13 cellular contexts compared by ENCODE assay signal in genomic region chr14:70666364-70666691, GRCh38. TPM values are rescaled to one million over a fixed set of nuclear protein-coding genes. Genes with fewer than 3 reads are reported as not detected.
DNase-seq lines count a peak whose midpoint lies in the region; ATAC-seq and TF ChIP-seq lines count a peak whose summit lies in the region.
"Had no signal": no experiment of that assay in that cellular context is flagged by ENCODE, and none has a peak within 500 bp of the region (broad histone marks: within the 10 kb centered on the region; RNA-seq: fewer than 3 reads in every experiment).

No MANE protein-coding gene starts in this region.

- no peak for TF ChIP-seq CTCF in type B pancreatic cell (conservative IDR thresholded peaks at IDR 0.05)

- H3K4me3 Mint-ChIP-seq in T-cell, result peak overlapping the region in 1 of 3 donors; percentile 69
- peak overlapping the region; percentile 75 for H3K4me3 Mint-ChIP-seq in type B pancreatic cell
- no peak overlapping the region for H3K4me3 Mint-ChIP-seq in natural killer cell treated with Interleukin-12 subunit alpha and Interleukin-12 subunit beta and Interleukin-15 and Interleukin-18, amount 100 ng/mL, for 72 hours
- H3K4me3 Mint-ChIP-seq: central memory CD8-positive, alpha-beta T cell had no signal

- CTCF ChIA-PET in T-cell (lab: Charles Lee), result interaction anchor here in 1 of 2 donors (1.0 kb wide), 1 partner anchor 47 kb away, joined by 3 read pairs; no protein-coding TSS in a partner anchor

- H3K27me3 Mint-ChIP-seq in T-cell, result no peaks in the 10 kb centered on the region
- H3K27me3 Mint-ChIP-seq in type B pancreatic cell, result no peaks in the 10 kb centered on the region
- H3K27me3 Mint-ChIP-seq in natural killer cell treated with Interleukin-12 subunit alpha and Interleukin-12 subunit beta and Interleukin-15 and Interleukin-18, amount 100 ng/mL, for 72 hours, result peaks cover 0 to 4% of the 10 kb centered on the region in 2 donors
- H3K27me3 Mint-ChIP-seq: central memory CD8-positive, alpha-beta T cell had no signal

- H3K9me3 Mint-ChIP-seq in activated naive CD4-positive, alpha-beta T cell treated with anti-CD3 and anti-CD28 coated beads, Interleukin-2, amount 50 U/mL, for 72 hours, result no peaks in the 10 kb centered on the region
- H3K9me3 Mint-ChIP-seq in T-cell (no peaks in the 10 kb centered on the region), type B pancreatic cell (no peaks in the 10 kb centered on the region)
- no peaks in the 10 kb centered on the region for H3K9me3 Mint-ChIP-seq in natural killer cell treated with Interleukin-12 subunit alpha and Interleukin-12 subunit beta and Interleukin-15 and Interleukin-18, amount 100 ng/mL, for 72 hours
- H3K9me3 Mint-ChIP-seq: central memory CD8-positive, alpha-beta T cell had no signal

- H3K27ac Mint-ChIP-seq in activated naive CD4-positive, alpha-beta T cell treated with anti-CD3 and anti-CD28 coated beads, Interleukin-2, amount 50 U/mL, for 72 hours, result peak overlapping the region; percentile 44 to 66
- H3K27ac Mint-ChIP-seq in T-cell (peak overlapping the region; percentile 79 to 85), type B pancreatic cell (peak overlapping the region; percentile 99)
- no peak overlapping the region for H3K27ac Mint-ChIP-seq in natural killer cell treated with Interleukin-12 subunit alpha and Interleukin-12 subunit beta and Interleukin-15 and Interleukin-18, amount 100 ng/mL, for 72 hours

- no peak for DNase-seq in activated naive CD4-positive, alpha-beta T cell treated with anti-CD3 and anti-CD28 coated beads, Interleukin-2, amount 50 U/mL, for 72 hours (ENCODE audit: low spot score in 2 of 2)
- DNase-seq in activated naive CD4-positive, alpha-beta T cell treated with Interleukin-2 at 50 U/mL for 16 hours, result no peak
- DNase-seq in T-cell (no peak), iris pigment epithelial cell (ENCODE audit: low read depth) (peak; percentile 21), type B pancreatic cell (ENCODE audit: extremely low spot score, unreplicated experiment) (no peak), NCI-H1092 (lab: John Stamatoyannopoulos, UW) (no peak), GM19240 (ENCODE audit: insufficient read length, low spot score) (no peak)
- DNase-seq in natural killer cell treated with Interleukin-12 subunit alpha and Interleukin-12 subunit beta and Interleukin-15 and Interleukin-18, amount 100 ng/mL, for 72 hours (ENCODE audit: low spot score), result no peak
- DNase-seq: activated T-cell treated with anti-CD3 and anti-CD28 coated beads, Interleukin-2, amount 50 U/mL, for 1 hour; left cardiac atrium; NCI-H1694 treated with DMSO at 0.1 percent for 48 hours; stimulated activated CD4-positive, alpha-beta T cell treated with anti-CD3 and anti-CD28 coated beads, Interleukin-2, amount 100 ng/mL, for 24 hours had no signal

- peaks cover 51 to 62% (median 53%) of the 10 kb centered on the region in 3 donors for H3K4me1 Mint-ChIP-seq in T-cell
- H3K4me1 Mint-ChIP-seq in type B pancreatic cell (ENCODE audit: unreplicated experiment), result peaks cover 21% of the 10 kb centered on the region
- H3K4me1 Mint-ChIP-seq in natural killer cell treated with Interleukin-12 subunit alpha and Interleukin-12 subunit beta and Interleukin-15 and Interleukin-18, amount 100 ng/mL, for 72 hours (ENCODE audit: low read depth in 2 of 2), result no peaks in the 10 kb centered on the region

- no peak for ATAC-seq in activated naive CD4-positive, alpha-beta T cell treated with anti-CD3 and anti-CD28 coated beads, Interleukin-2, amount 50 U/mL, for 72 hours
- no peak for ATAC-seq in T-cell (replicated peaks in 1 of 4)
- ATAC-seq in natural killer cell treated with Interleukin-12 subunit alpha and Interleukin-12 subunit beta and Interleukin-15 and Interleukin-18, amount 100 ng/mL, for 72 hours, result no peak
- ATAC-seq: left cardiac atrium had no signal

- POLR2A ChIA-PET in T-cell (lab: Charles Lee), result interaction anchor here in 1 of 2 donors (0.6 kb wide), 1 partner anchor 12 kb away, joined by 4 read pairs; no protein-coding TSS in a partner anchor

- peaks cover 0 to 15% of the 10 kb centered on the region in 2 donors for H3K36me3 Mint-ChIP-seq in activated naive CD4-positive, alpha-beta T cell treated with anti-CD3 and anti-CD28 coated beads, Interleukin-2, amount 50 U/mL, for 72 hours
- H3K36me3 Mint-ChIP-seq in T-cell (peaks cover 32% of the 10 kb centered on the region), type B pancreatic cell (peaks cover 3% of the 10 kb centered on the region)
- no peaks in the 10 kb centered on the region for H3K36me3 Mint-ChIP-seq in natural killer cell treated with Interleukin-12 subunit alpha and Interleukin-12 subunit beta and Interleukin-15 and Interleukin-18, amount 100 ng/mL, for 72 hours

RNA-seq across cellular contexts. Expression of gene TTC9, which starts 24.6 kb away (rescaled TPM):
- 1 to 10 TPM; 6.2 to 6.5 TPM for total RNA-seq in activated naive CD4-positive, alpha-beta T cell treated with anti-CD3 and anti-CD28 coated beads, Interleukin-2, amount 50 U/mL, for 72 hours
- total RNA-seq in T-cell, result 10 to 100 TPM; 14.4 to 23.4 (median 17.8) TPM
- total RNA-seq in type B pancreatic cell (ENCODE audit: low replicate concordance), result 14.9 and 32.0 TPM in 2 replicates
- total RNA-seq in natural killer cell treated with Interleukin-12 subunit alpha and Interleukin-12 subunit beta and Interleukin-15 and Interleukin-18, amount 100 ng/mL, for 72 hours, result 1 to 10 TPM; 1.5 to 1.6 TPM

Comparison
In these comparisons a context has a peak if more than half of its experiments do, and no peak if none do; other contexts are left out.
1. H3K27ac Mint-ChIP-seq: peak in activated naive CD4-positive, alpha-beta T cell treated with anti-CD3 and anti-CD28 coated beads, Interleukin-2, amount 50 U/mL, for 72 hours (2 of 2), T-cell (2 of 2) and type B pancreatic cell (single experiment); none in natural killer cell treated with Interleukin-12 subunit alpha and Interleukin-12 subunit beta and Interleukin-15 and Interleukin-18, amount 100 ng/mL, for 72 hours (0 of 2).